Comparison of ENCODE assay signal across 1 cellular context in genomic region chr6:28725890-28726348, GRCh38.
TF ChIP-seq lines count a peak whose summit lies in the region.

No MANE protein-coding gene starts in this region.

TF ChIP-seq in HEK293, 187 proteins besides CTCF, POLR2A, EP300 and RAD21 (continued from another document and continues in another):
- TF ChIP-seq REST (tag by site-specific recombination; IDR thresholded peaks at IDR 0.05) (no peak), IKZF3 (tag by site-specific recombination; IDR thresholded peaks at IDR 0.05) (peak; percentile 28; the same call in 1 of the 2 replicates), ZNF664 (tag by site-specific recombination; IDR thresholded peaks at IDR 0.05) (no peak), ZNF24 (tag by site-specific recombination; IDR thresholded peaks at IDR 0.05) (no peak), ZNF670 (tag by site-specific recombination; IDR thresholded peaks at IDR 0.05; ENCODE audit: low read depth) (no peak), ZNF223 (tag by site-specific recombination; IDR thresholded peaks at IDR 0.05) (no peak), ZNF433 (tag by site-specific recombination; IDR thresholded peaks at IDR 0.05; ENCODE audit: low read depth) (no peak), ZNF830 (tag by site-specific recombination; IDR thresholded peaks at IDR 0.05; ENCODE audit: low read depth) (no peak), SCRT2 (tag by site-specific recombination; IDR thresholded peaks at IDR 0.05) (peak; percentile 88), ZBTB8A (tag by site-specific recombination; IDR thresholded peaks at IDR 0.05) (no peak), BCL11A (tag by site-specific recombination; IDR thresholded peaks at IDR 0.05; ENCODE audit: low read depth) (no peak), ZNF645 (tag by site-specific recombination; IDR thresholded peaks at IDR 0.05) (no peak), ZNF544 (tag by site-specific recombination; IDR thresholded peaks at IDR 0.05) (no peak), ZNF404 (tag by site-specific recombination; IDR thresholded peaks at IDR 0.05) (no peak), ZNF214 (tag by site-specific recombination; IDR thresholded peaks at IDR 0.05; ENCODE audit: borderline replicate concordance) (no peak), ZNF776 (tag by site-specific recombination; IDR thresholded peaks at IDR 0.05; ENCODE audit: borderline replicate concordance) (no peak), ZSCAN30 (tag by site-specific recombination; IDR thresholded peaks at IDR 0.05) (peak; percentile 35; the same call in 1 of the 2 replicates), MYNN (tag by site-specific recombination; IDR thresholded peaks at IDR 0.05; ENCODE audit: borderline replicate concordance) (no peak), ZNF266 (tag by site-specific recombination; IDR thresholded peaks at IDR 0.05; ENCODE audit: low read depth) (no peak), ZBTB21 (tag by site-specific recombination; IDR thresholded peaks at IDR 0.05) (no peak), SP7 (tag by site-specific recombination; IDR thresholded peaks at IDR 0.05) (peak; percentile 50; the same call in 1 of the 2 replicates), GLIS1 (tag by site-specific recombination; IDR thresholded peaks at IDR 0.05) (no peak), ZNF654 (tag by site-specific recombination; IDR thresholded peaks at IDR 0.05; ENCODE audit: low read depth) (no peak), ZNF548 (tag by site-specific recombination; IDR thresholded peaks at IDR 0.05) (no peak), ZNF280C (tag by site-specific recombination; IDR thresholded peaks at IDR 0.05) (no peak), ZNF768 (tag by site-specific recombination; IDR thresholded peaks at IDR 0.05) (no peak), FEZF1 (tag by site-specific recombination; IDR thresholded peaks at IDR 0.05) (no peak), ZNF561 (tag by site-specific recombination; IDR thresholded peaks at IDR 0.05; ENCODE audit: borderline replicate concordance) (peak; percentile 78), ZNF157 (tag by site-specific recombination; IDR thresholded peaks at IDR 0.05) (no peak), REPIN1 (tag by site-specific recombination; IDR thresholded peaks at IDR 0.05; ENCODE audit: low read depth) (no peak), ZNF239 (tag by site-specific recombination; IDR thresholded peaks at IDR 0.05) (no peak), ZNF341 (tag by site-specific recombination; IDR thresholded peaks at IDR 0.05; ENCODE audit: low read depth) (no peak), ZNF324 (tag by site-specific recombination; IDR thresholded peaks at IDR 0.05) (no peak), ZNF707 (tag by site-specific recombination; IDR thresholded peaks at IDR 0.05) (no peak), ZNF610 (tag by site-specific recombination; IDR thresholded peaks at IDR 0.05; ENCODE audit: borderline replicate concordance) (no peak), YY2 (tag by site-specific recombination; IDR thresholded peaks at IDR 0.05) (no peak), PRDM10 (tag by site-specific recombination; IDR thresholded peaks at IDR 0.05) (no peak), MEIS1 (CRISPR knock-in tag; IDR thresholded peaks at IDR 0.05; ENCODE audit: borderline replicate concordance) (no peak), ZFHX2 (tag by site-specific recombination; conservative IDR thresholded peaks at IDR 0.05) (no peak), ZNF16 (tag by site-specific recombination; IDR thresholded peaks at IDR 0.05; ENCODE audit: low read depth) (no peak; the same call in 1 of the 2 replicates), ZNF677 (tag by site-specific recombination; IDR thresholded peaks at IDR 0.05) (no peak), ZNF140 (tag by site-specific recombination; IDR thresholded peaks at IDR 0.05) (no peak), ZNF692 (tag by site-specific recombination; IDR thresholded peaks at IDR 0.05) (0 out of 2 replicates have a peak, but pooled peaks have one; percentile 20)
- TF ChIP-seq, protein P1, sequence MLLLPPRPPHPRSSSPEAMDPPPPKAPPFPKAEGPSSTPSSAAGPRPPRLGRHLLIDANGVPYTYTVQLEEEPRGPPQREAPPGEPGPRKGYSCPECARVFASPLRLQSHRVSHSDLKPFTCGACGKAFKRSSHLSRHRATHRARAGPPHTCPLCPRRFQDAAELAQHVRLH (tag by site-specific recombination; IDR thresholded peaks at IDR 0.05), result peak; percentile 79; the same call in 1 of the 2 replicates
- TF ChIP-seq, protein P2, sequence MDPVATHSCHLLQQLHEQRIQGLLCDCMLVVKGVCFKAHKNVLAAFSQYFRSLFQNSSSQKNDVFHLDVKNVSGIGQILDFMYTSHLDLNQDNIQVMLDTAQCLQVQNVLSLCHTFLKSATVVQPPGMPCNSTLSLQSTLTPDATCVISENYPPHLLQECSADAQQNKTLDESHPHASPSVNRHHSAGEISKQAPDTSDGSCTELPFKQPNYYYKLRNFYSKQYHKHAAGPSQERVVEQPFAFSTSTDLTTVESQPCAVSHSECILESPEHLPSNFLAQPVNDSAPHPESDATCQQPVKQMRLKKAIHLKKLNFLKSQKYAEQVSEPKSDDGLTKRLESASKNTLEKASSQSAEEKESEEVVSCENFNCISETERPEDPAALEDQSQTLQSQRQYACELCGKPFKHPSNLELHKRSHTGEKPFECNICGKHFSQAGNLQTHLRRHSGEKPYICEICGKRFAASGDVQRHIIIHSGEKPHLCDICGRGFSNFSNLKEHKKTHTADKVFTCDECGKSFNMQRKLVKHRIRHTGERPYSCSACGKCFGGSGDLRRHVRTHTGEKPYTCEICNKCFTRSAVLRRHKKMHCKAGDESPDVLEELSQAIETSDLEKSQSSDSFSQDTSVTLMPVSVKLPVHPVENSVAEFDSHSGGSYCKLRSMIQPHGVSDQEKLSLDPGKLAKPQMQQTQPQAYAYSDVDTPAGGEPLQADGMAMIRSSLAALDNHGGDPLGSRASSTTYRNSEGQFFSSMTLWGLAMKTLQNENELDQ (tag by site-specific recombination; IDR thresholded peaks at IDR 0.05; ENCODE audit: low read depth), result no peak
- TF ChIP-seq, protein P3, sequence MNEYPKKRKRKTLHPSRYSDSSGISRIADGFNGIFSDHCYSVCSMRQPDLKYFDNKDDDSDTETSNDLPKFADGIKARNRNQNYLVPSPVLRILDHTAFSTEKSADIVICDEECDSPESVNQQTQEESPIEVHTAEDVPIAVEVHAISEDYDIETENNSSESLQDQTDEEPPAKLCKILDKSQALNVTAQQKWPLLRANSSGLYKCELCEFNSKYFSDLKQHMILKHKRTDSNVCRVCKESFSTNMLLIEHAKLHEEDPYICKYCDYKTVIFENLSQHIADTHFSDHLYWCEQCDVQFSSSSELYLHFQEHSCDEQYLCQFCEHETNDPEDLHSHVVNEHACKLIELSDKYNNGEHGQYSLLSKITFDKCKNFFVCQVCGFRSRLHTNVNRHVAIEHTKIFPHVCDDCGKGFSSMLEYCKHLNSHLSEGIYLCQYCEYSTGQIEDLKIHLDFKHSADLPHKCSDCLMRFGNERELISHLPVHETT (tag by site-specific recombination; IDR thresholded peaks at IDR 0.05), result no peak
- TF ChIP-seq, protein P4, sequence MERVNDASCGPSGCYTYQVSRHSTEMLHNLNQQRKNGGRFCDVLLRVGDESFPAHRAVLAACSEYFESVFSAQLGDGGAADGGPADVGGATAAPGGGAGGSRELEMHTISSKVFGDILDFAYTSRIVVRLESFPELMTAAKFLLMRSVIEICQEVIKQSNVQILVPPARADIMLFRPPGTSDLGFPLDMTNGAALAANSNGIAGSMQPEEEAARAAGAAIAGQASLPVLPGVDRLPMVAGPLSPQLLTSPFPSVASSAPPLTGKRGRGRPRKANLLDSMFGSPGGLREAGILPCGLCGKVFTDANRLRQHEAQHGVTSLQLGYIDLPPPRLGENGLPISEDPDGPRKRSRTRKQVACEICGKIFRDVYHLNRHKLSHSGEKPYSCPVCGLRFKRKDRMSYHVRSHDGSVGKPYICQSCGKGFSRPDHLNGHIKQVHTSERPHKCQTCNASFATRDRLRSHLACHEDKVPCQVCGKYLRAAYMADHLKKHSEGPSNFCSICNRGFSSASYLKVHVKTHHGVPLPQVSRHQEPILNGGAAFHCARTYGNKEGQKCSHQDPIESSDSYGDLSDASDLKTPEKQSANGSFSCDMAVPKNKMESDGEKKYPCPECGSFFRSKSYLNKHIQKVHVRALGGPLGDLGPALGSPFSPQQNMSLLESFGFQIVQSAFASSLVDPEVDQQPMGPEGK (tag by site-specific recombination; IDR thresholded peaks at IDR 0.05), result peak; percentile 20; the same call in 1 of the 2 replicates
